ENCODE assay signal across 8 cellular contexts in genomic region chr12:22626429-22626828, GRCh38. TPM values are rescaled to one million over a fixed set of nuclear protein-coding genes. Genes with fewer than 3 reads are reported as not detected.
DNase-seq lines count a peak whose midpoint lies in the region; ATAC-seq and TF ChIP-seq lines count a peak whose summit lies in the region.

No MANE protein-coding gene starts in this region.

- RAD21 ChIA-PET in HCT116 (lab: Charles Lee; ENCODE audit: low non-redundant PET in 1 of 2, low total read pairs in 2 of 2, uncharacterized antibody in 2 of 2, unreplicated experiment in 2 of 2) = no interaction called here

- ATAC-seq in SK-N-SH treated with all-trans-retinoic acid at 6 μM for 48 hours = no peak
- ATAC-seq in HCT116 = no peak
- ATAC-seq in central memory CD8-positive, alpha-beta T cell (replicated peaks; ENCODE audit: extremely low read depth, poor library complexity, severe bottlenecking) = peak; percentile 55

- H3K9me2 ChIP-seq in SK-N-SH (no peaks in the 10 kb centered on the region), HCT116 (ENCODE audit: insufficient read depth) (no peaks in the 10 kb centered on the region)

- peak overlapping the region; percentile 96 for H3K4me3 Mint-ChIP-seq in central memory CD8-positive, alpha-beta T cell

- intact Hi-C loops in HCT116 (cut with micrococcal nuclease) = no loop called here

- H3K4me1 Mint-ChIP-seq in central memory CD8-positive, alpha-beta T cell = peaks cover 53% of the 10 kb centered on the region

- H3K9ac ChIP-seq in SK-N-SH (peak overlapping the region; percentile 84), HCT116 (ENCODE audit: low read length) (peak overlapping the region; percentile 84), NT2/D1 (ENCODE audit: insufficient read length, low read depth) (peak overlapping the region; percentile 97), mucosa of stomach (ENCODE audit: low read length) (peak overlapping the region; percentile 99)

- H3K27ac ChIP-seq in SK-N-SH (ENCODE audit: low read depth in 2 of 2, low read length in 1 of 2) (peak overlapping the region in 1 of 2 experiments; percentile 88; a peak in 1 of 4 replicates), HCT116 (ENCODE audit: low read depth, low read length) (peak overlapping the region; percentile 88; the same call in 1 of the 2 replicates), urinary bladder (ENCODE audit: low read depth) (no peak overlapping the region)

- CTCF ChIA-PET in SK-N-SH (lab: Yijun Ruan, JAX) = no interaction called here
- CTCF ChIA-PET in HCT116 (lab: Charles Lee) = no interaction called here

- H3K36me3 ChIP-seq in SK-N-SH (replicated peaks in 1 of 2; ENCODE audit: control insufficient read depth in 1 of 2, insufficient read depth in 2 of 2, low read length in 1 of 2) (peaks cover 0 to 2% of the 10 kb centered on the region in 2 experiments), HCT116 (ENCODE audit: control insufficient read depth in 1 of 2, insufficient read depth in 2 of 2, low read length in 2 of 2) (no peaks in the 10 kb centered on the region), NT2/D1 (ENCODE audit: insufficient read depth, insufficient read length, low read length) (peaks cover 33% of the 10 kb centered on the region), mucosa of stomach (ENCODE audit: control insufficient read depth, insufficient read depth, low read length) (no peaks in the 10 kb centered on the region), urinary bladder (ENCODE audit: insufficient read depth) (no peaks in the 10 kb centered on the region)

- H4K20me1 ChIP-seq in SK-N-SH (ENCODE audit: insufficient read depth) = no peaks in the 10 kb centered on the region; the same call in 1 of the 2 replicates
- 0 out of 2 replicates have a peak, but pooled peaks cover 5% of the 10 kb centered on the region for H4K20me1 ChIP-seq in HCT116 (ENCODE audit: insufficient read depth)

- peak overlapping the region; percentile 78 to 99 for H3K4me3 ChIP-seq in SK-N-SH (ENCODE audit: low read depth in 2 of 2, low read length in 1 of 2)
- H3K4me3 ChIP-seq in HCT116 (replicated peaks in 1 of 2; ENCODE audit: low read depth in 1 of 2, low read length in 2 of 2) = peak overlapping the region; percentile 70 to 86
- peak overlapping the region; percentile 97 for H3K4me3 ChIP-seq in NT2/D1 (ENCODE audit: insufficient read length, low read depth)
- H3K4me3 ChIP-seq in mucosa of stomach (ENCODE audit: low read length) = peak overlapping the region; percentile 95
- H3K4me3 ChIP-seq in urinary bladder (ENCODE audit: low read depth, low read length) = peak overlapping the region; percentile 81

- H3K4me1 ChIP-seq in SK-N-SH (ENCODE audit: control insufficient read depth in 1 of 2, insufficient read depth in 2 of 2, low read depth in 1 of 2, low read length in 1 of 2) = peaks cover 4 to 8% of the 10 kb centered on the region in 2 experiments; a peak in 3 of 4 replicates
- H3K4me1 ChIP-seq in HCT116 (ENCODE audit: control insufficient read depth in 1 of 2, insufficient read depth in 2 of 2, low read length in 2 of 2) = peaks cover 9 to 20% of the 10 kb centered on the region in 2 experiments; a peak in 3 of 4 replicates
- H3K4me1 ChIP-seq in NT2/D1 (ENCODE audit: insufficient read depth, insufficient read length) = no peaks in the 10 kb centered on the region
- peaks cover 6% of the 10 kb centered on the region for H3K4me1 ChIP-seq in mucosa of stomach (ENCODE audit: control insufficient read depth, insufficient read depth, low read length)
- no peaks in the 10 kb centered on the region for H3K4me1 ChIP-seq in urinary bladder (ENCODE audit: insufficient read depth)

- peaks cover 21% of the 10 kb centered on the region for H3K27me3 Mint-ChIP-seq in central memory CD8-positive, alpha-beta T cell

- no peak for TF ChIP-seq RAD21 in SK-N-SH (IDR thresholded peaks at IDR 0.05; ENCODE audit: low read length)
- no peak for TF ChIP-seq RAD21 in HCT116 (IDR thresholded peaks at IDR 0.05; ENCODE audit: low read depth)

- H3K27me3 ChIP-seq in SK-N-SH (ENCODE audit: insufficient read depth) (no peaks in the 10 kb centered on the region), HCT116 (ENCODE audit: insufficient read depth, low read length) (no peaks in the 10 kb centered on the region), NT2/D1 (ENCODE audit: insufficient read depth, insufficient read length) (no peaks in the 10 kb centered on the region), mucosa of stomach (ENCODE audit: control insufficient read depth, insufficient read depth, low read length) (no peaks in the 10 kb centered on the region)

- H3K4me2 ChIP-seq in SK-N-SH (peak overlapping the region; percentile 98), HCT116 (ENCODE audit: low read length) (peak overlapping the region; percentile 81)

- BruUV-seq in HCT116 (replicated peaks; lab: Mats Ljungman, UMichigan) = no TSS peak

- peaks cover 58% of the 10 kb centered on the region for H3K79me2 ChIP-seq in SK-N-SH (ENCODE audit: insufficient read depth)
- peaks cover 65% of the 10 kb centered on the region for H3K79me2 ChIP-seq in HCT116 (ENCODE audit: insufficient read depth, low read length)

- H2AFZ ChIP-seq in SK-N-SH (ENCODE audit: low read depth) = peak overlapping the region; percentile 99; the same call in 1 of the 2 replicates
- H2AFZ ChIP-seq in HCT116 (ENCODE audit: low read depth, low read length, poor library complexity, severe bottlenecking) = no peak overlapping the region

- H3K36me3 Mint-ChIP-seq in central memory CD8-positive, alpha-beta T cell (ENCODE audit: insufficient read depth) = peaks cover 18% of the 10 kb centered on the region

- DNase-seq in SK-N-SH = no peak
- DNase-seq in HCT116 (ENCODE audit: low read depth, low spot score) = no peak
- no peak for DNase-seq in NT2/D1 (ENCODE audit: low read depth, low spot score)
- DNase-seq in central memory CD8-positive, alpha-beta T cell (ENCODE audit: low spot score in 2 of 2) = no peak
- DNase-seq in NCI-H1048 (lab: John Stamatoyannopoulos, UW) = no peak

- peak overlapping the region; percentile 88 for H3K27ac Mint-ChIP-seq in central memory CD8-positive, alpha-beta T cell (ENCODE audit: low read depth)

- POLR2A ChIA-PET in SK-N-SH (lab: Yijun Ruan, JAX) (interaction anchor here (0.8 kb wide), 1 partner anchor 79 kb away, joined by 3 read pairs; no protein-coding TSS in a partner anchor), HCT116 (lab: Charles Lee) (interaction anchor here (1.1 kb wide), 1 partner anchor 18 kb away, joined by 3 read pairs; no protein-coding TSS in a partner anchor)

- WGBS in SK-N-SH (ENCODE audit: low lambda C conversion rate) = 16% methylated on average over 4 of the region's 4 CpGs
- 19% methylated on average over 4 of the region's 4 CpGs for WGBS in urinary bladder

- TF ChIP-seq POLR2A in HCT116 (IDR thresholded peaks at IDR 0.05; ENCODE audit: borderline replicate concordance, extremely low read depth, insufficient read depth, insufficient read length) = no peak

- H3F3A ChIP-seq in SK-N-SH (replicated peaks; ENCODE audit: insufficient read depth) = no peaks in the 10 kb centered on the region

- H3K9me3 Mint-ChIP-seq in central memory CD8-positive, alpha-beta T cell = no peaks in the 10 kb centered on the region

- TF ChIP-seq CTCF in SK-N-SH (IDR thresholded peaks at IDR 0.05) = no peak
- no peak for TF ChIP-seq CTCF in HCT116 (IDR thresholded peaks at IDR 0.05 in 2 of 3, conservative IDR thresholded peaks at IDR 0.05 in 1 of 3; ENCODE audit: borderline replicate concordance in 1 of 3, insufficient read depth in 1 of 3, low read depth in 2 of 3, low read length in 2 of 3)

- no peaks in the 10 kb centered on the region for H3K9me3 ChIP-seq in SK-N-SH
- no peaks in the 10 kb centered on the region for H3K9me3 ChIP-seq in HCT116 (ENCODE audit: control insufficient read depth in 1 of 2, insufficient read depth in 1 of 2, low read depth in 1 of 2, low read length in 2 of 2)
- no peaks in the 10 kb centered on the region for H3K9me3 ChIP-seq in NT2/D1 (ENCODE audit: insufficient read depth, low read length)
- H3K9me3 ChIP-seq in mucosa of stomach (ENCODE audit: control insufficient read depth, low read length) = no peaks in the 10 kb centered on the region

- no peak for TF ChIP-seq EP300 in SK-N-SH (IDR thresholded peaks at IDR 0.05; ENCODE audit: borderline replicate concordance in 1 of 2, low read depth in 1 of 2, low read length in 1 of 2)

TF ChIP-seq in SK-N-SH, 30 proteins besides CTCF, POLR2A, EP300 and RAD21:
- TF ChIP-seq ELF1 (IDR thresholded peaks at IDR 0.05) (no peak), SMC3 (IDR thresholded peaks at IDR 0.05; ENCODE audit: low read depth, low read length) (no peak), YY1 (IDR thresholded peaks at IDR 0.05; ENCODE audit: low read depth) (no peak)

TF ChIP-seq in SK-N-SH treated with all-trans-retinoic acid at 6 μM for 48 hours, 23 proteins besides CTCF, POLR2A, EP300 and RAD21:
- no peak for TF ChIP-seq ZNF565 (CRISPR knock-in tag; conservative IDR thresholded peaks at IDR 0.05; ENCODE audit: low read depth)
- no peak for TF ChIP-seq ZC3H10 (CRISPR knock-in tag; IDR thresholded peaks at IDR 0.05)
- no peak for TF ChIP-seq GLIS3 (CRISPR knock-in tag; IDR thresholded peaks at IDR 0.05)

TF ChIP-seq in HCT116, 20 proteins besides CTCF, POLR2A, EP300 and RAD21:
- TF ChIP-seq SIN3A (IDR thresholded peaks at IDR 0.05; ENCODE audit: low read depth) = no peak

RNA-seq across cellular contexts. Expression of gene ETNK1, which starts 1.5 kb away (rescaled TPM):
- polyA plus RNA-seq in SK-N-SH (2012; rRNA removed) (7.7 and 7.9 TPM in 2 replicates), urinary bladder (10.3 TPM)
- polyA plus RNA-seq in SK-N-SH (2012; cell fraction: cytosol; rRNA removed) = 6.7 and 7.3 TPM in 2 replicates
- 7.7 and 15.3 TPM in 2 replicates for polyA plus RNA-seq in SK-N-SH (2012; cell fraction: nucleus; rRNA removed)
- total RNA-seq in HCT116 (2021; ENCODE audit: unreplicated experiment) (83.6 TPM), urinary bladder (84.3 TPM)
- 21.3 and 28.6 TPM in 2 replicates for polyA plus RNA-seq in HCT116 (2012)
